In genomic region chr6:14822012-14822553, GRCh38 we compare ENCODE assay signal across 14 cellular contexts.
DNase-seq lines count a peak whose midpoint lies in the region; ATAC-seq, FAIRE-seq and TF ChIP-seq lines count a peak whose summit lies in the region.
"Had no signal": no experiment of that assay in that cellular context is flagged by ENCODE, and none has a peak within 500 bp of the region (broad histone marks: within the 10 kb centered on the region; RNA-seq: fewer than 3 reads in every experiment).

No MANE protein-coding gene starts in this region.

- no peaks in the 10 kb centered on the region for H3K79me2 ChIP-seq in H1 (ENCODE audit: control insufficient read depth in 1 of 2, insufficient read depth in 2 of 2, low read length in 2 of 2)
- no peaks in the 10 kb centered on the region for H3K79me2 ChIP-seq in neural progenitor cell (ENCODE audit: low read depth)

- H3F3A ChIP-seq in neural progenitor cell (ENCODE audit: low read depth), result peaks cover 29% of the 10 kb centered on the region

- H3K27me3 ChIP-seq in H1 (replicated peaks in 1 of 4; ENCODE audit: control insufficient read depth in 3 of 4, extremely low read depth in 1 of 4, insufficient read depth in 3 of 4, low read length in 3 of 4) (no peaks in the 10 kb centered on the region), neural progenitor cell (peaks cover 28% of the 10 kb centered on the region), colonic mucosa (no peaks in the 10 kb centered on the region)
- H3K27me3 ChIP-seq: BLaER1 had no signal

- FAIRE-seq in HTR-8/SVneo (lab: Jason Lieb, UNC), result peak; percentile 28
- FAIRE-seq in H1 (lab: Jason Lieb, UNC), result no peak
- FAIRE-seq: HepG2 had no signal

- H2AFZ ChIP-seq in H1 (ENCODE audit: low read length) (no peak overlapping the region), neural progenitor cell (replicated peaks) (no peak overlapping the region)
- H2AFZ ChIP-seq: GM23248 had no signal

- DNase-seq in activated naive CD4-positive, alpha-beta T cell treated with anti-CD3 and anti-CD28 coated beads, Interleukin-2, amount 50 U/mL, for 72 hours (ENCODE audit: low spot score in 2 of 2), result no peak
- no peak for DNase-seq in activated naive CD4-positive, alpha-beta T cell treated with anti-CD3 and anti-CD28 coated beads for 36 hours
- DNase-seq in HTR-8/SVneo (ENCODE audit: insufficient read length, low spot score) (no peak), H1 (ENCODE audit: low read depth in 1 of 2, low spot score in 2 of 2) (no peak), neural progenitor cell (ENCODE audit: low spot score) (peak; percentile 34), colonic mucosa (no peak), NCI-H187 treated with DMSO at 0.1 percent for 48 hours (lab: John Stamatoyannopoulos, UW) (no peak)
- DNase-seq: 8988T, AML-193, DMS53, H9 had no signal

- H3K18ac ChIP-seq in H1 (ENCODE audit: extremely low read depth, low read length), result no peak overlapping the region

- H3K4me2 ChIP-seq in H1 (ENCODE audit: insufficient read depth in 1 of 2, low read depth in 2 of 2, low read length in 2 of 2) (no peak overlapping the region), neural progenitor cell (no peak overlapping the region)
- H3K4me2 ChIP-seq: BLaER1 had no signal

- no peak overlapping the region for H4K5ac ChIP-seq in H1 (ENCODE audit: insufficient read length, low read depth, low read length)

- no peak for TF ChIP-seq POLR2A in H1 (IDR thresholded peaks at IDR 0.05; ENCODE audit: control extremely low read depth in 1 of 2, low read depth in 2 of 2, low read length in 2 of 2)

- 0 out of 2 replicates have a peak overlapping the region, but pooled peaks have one; percentile 24 for H2BK20ac ChIP-seq in H1 (ENCODE audit: low read length)

- H3K9ac ChIP-seq in H1 (replicated peaks in 1 of 4; ENCODE audit: extremely low read depth in 1 of 4, low read depth in 3 of 4, low read length in 3 of 4) (no peak overlapping the region), neural progenitor cell (no peak overlapping the region), colonic mucosa (ENCODE audit: low read depth in 2 of 2, low read length in 2 of 2) (no peak overlapping the region)
- H3K9ac ChIP-seq: BLaER1, GM23248 had no signal

- peak overlapping the region; percentile 20; the same call in 1 of the 2 replicates for H2AK5ac ChIP-seq in H1 (ENCODE audit: low read depth, low read length)

- H3K27ac ChIP-seq in H1 (ENCODE audit: low read depth, low read length) (no peak overlapping the region), neural progenitor cell (no peak overlapping the region), colonic mucosa (no peak overlapping the region)
- H3K27ac ChIP-seq: BLaER1, GM23248 had no signal

- POLR2A ChIA-PET in H1 (lab: Charles Lee; ENCODE audit: partially characterized antibody), result interaction anchor here (1.3 kb wide), 1 partner anchor 38 kb away, joined by 5 read pairs; no protein-coding TSS in a partner anchor

- H3K79me1 ChIP-seq in H1 (ENCODE audit: low read depth, low read length), result peaks cover 2% of the 10 kb centered on the region

- peak overlapping the region; percentile 16; the same call in 1 of the 2 replicates for H2BK5ac ChIP-seq in H1 (ENCODE audit: low read depth, low read length)

- no peak overlapping the region for H3K14ac ChIP-seq in H1 (ENCODE audit: insufficient read length)

- intact Hi-C loops in activated naive CD4-positive, alpha-beta T cell treated with anti-CD3 and anti-CD28 coated beads for 36 hours (cut with micrococcal nuclease), result no loop called here
- intact Hi-C loops in colonic mucosa (cut with DNase I), result no loop called here

- H3K4me3 Mint-ChIP-seq in activated naive CD4-positive, alpha-beta T cell treated with anti-CD3 and anti-CD28 coated beads for 36 hours, result no peak overlapping the region
- H3K4me3 Mint-ChIP-seq in neural progenitor cell, result no peak overlapping the region
- H3K4me3 Mint-ChIP-seq: H9 had no signal

- H3K56ac ChIP-seq in H1 (replicated peaks; ENCODE audit: insufficient read length, low read depth, low read length), result no peak overlapping the region

- peak overlapping the region; percentile 40 to 87 for H3K27ac Mint-ChIP-seq in activated naive CD4-positive, alpha-beta T cell treated with anti-CD3 and anti-CD28 coated beads, Interleukin-2, amount 50 U/mL, for 72 hours
- H3K27ac Mint-ChIP-seq in activated naive CD4-positive, alpha-beta T cell treated with anti-CD3 and anti-CD28 coated beads for 36 hours, result no peak overlapping the region
- no peak overlapping the region for H3K27ac Mint-ChIP-seq in neural progenitor cell
- H3K27ac Mint-ChIP-seq: H9 had no signal

- H3K9me3 Mint-ChIP-seq in activated naive CD4-positive, alpha-beta T cell treated with anti-CD3 and anti-CD28 coated beads, Interleukin-2, amount 50 U/mL, for 72 hours, result peaks cover 13 to 16% of the 10 kb centered on the region in 2 donors
- H3K9me3 Mint-ChIP-seq in activated naive CD4-positive, alpha-beta T cell treated with anti-CD3 and anti-CD28 coated beads for 36 hours, result no peaks in the 10 kb centered on the region
- H3K9me3 Mint-ChIP-seq in neural progenitor cell, result peaks cover 5% of the 10 kb centered on the region

- peak overlapping the region; percentile 50 for H2BK120ac ChIP-seq in H1 (replicated peaks; ENCODE audit: low read depth, low read length)

- H3K36me3 Mint-ChIP-seq in activated naive CD4-positive, alpha-beta T cell treated with anti-CD3 and anti-CD28 coated beads, Interleukin-2, amount 50 U/mL, for 72 hours, result peaks cover 15 to 30% of the 10 kb centered on the region in 2 donors
- H3K36me3 Mint-ChIP-seq in activated naive CD4-positive, alpha-beta T cell treated with anti-CD3 and anti-CD28 coated beads for 36 hours (ENCODE audit: low read depth), result no peaks in the 10 kb centered on the region
- H3K36me3 Mint-ChIP-seq in neural progenitor cell, result peaks cover 2% of the 10 kb centered on the region

- no peaks in the 10 kb centered on the region for H3K23me2 ChIP-seq in H1 (ENCODE audit: low read depth, low read length)

- 0 out of 4 replicates have a peak, but pooled peaks of 1 of the 2 experiments have one; percentile 4 for TF ChIP-seq RAD21 in H1 (IDR thresholded peaks at IDR 0.05 in 1 of 2, conservative IDR thresholded peaks at IDR 0.05 in 1 of 2; ENCODE audit: low read depth in 2 of 2, low read length in 2 of 2)

- H2BK15ac ChIP-seq in H1 (ENCODE audit: low read length), result no peak overlapping the region

- H3K9me3 ChIP-seq in H1 (ENCODE audit: insufficient read depth in 2 of 2, low read depth in 1 of 2, low read length in 1 of 2), result no peaks in the 10 kb centered on the region
- no peaks in the 10 kb centered on the region for H3K9me3 ChIP-seq in neural progenitor cell (ENCODE audit: low read depth)
- no peaks in the 10 kb centered on the region for H3K9me3 ChIP-seq in colonic mucosa
- H3K9me3 ChIP-seq: BLaER1 had no signal

- CTCF ChIA-PET in activated naive CD4-positive, alpha-beta T cell treated with anti-CD3 and anti-CD28 coated beads for 36 hours (lab: Charles Lee), result no interaction called here
- CTCF ChIA-PET in H1 (lab: Charles Lee; ENCODE audit: partially characterized antibody), result no interaction called here

- no peak for TF ChIP-seq CTCF in H1 (IDR thresholded peaks at IDR 0.05; ENCODE audit: control extremely low read depth in 1 of 3, insufficient read depth in 1 of 3, low read depth in 1 of 3, low read length in 3 of 3)
- TF ChIP-seq CTCF in neural progenitor cell (IDR thresholded peaks at IDR 0.05), result no peak
- no peak for TF ChIP-seq CTCF in colonic mucosa (IDR thresholded peaks at IDR 0.05)

- H3K27me3 Mint-ChIP-seq in activated naive CD4-positive, alpha-beta T cell treated with anti-CD3 and anti-CD28 coated beads for 36 hours (ENCODE audit: low read depth), result no peaks in the 10 kb centered on the region
- H3K27me3 Mint-ChIP-seq in neural progenitor cell (ENCODE audit: insufficient read depth, low read depth), result peaks cover 11% of the 10 kb centered on the region

- H2BK12ac ChIP-seq in H1 (ENCODE audit: low read depth, low read length), result 0 out of 2 replicates have a peak overlapping the region, but pooled peaks have one; percentile 17

- no peak overlapping the region for H4K8ac ChIP-seq in H1 (ENCODE audit: extremely low read depth, insufficient read depth, low read length)

- ATAC-seq in activated naive CD4-positive, alpha-beta T cell treated with anti-CD3 and anti-CD28 coated beads, Interleukin-2, amount 50 U/mL, for 72 hours, result no peak
- ATAC-seq: HepG2 had no signal

- WGBS in H1 (ENCODE audit: extremely low coverage in 1 of 2, insufficient coverage in 1 of 2, insufficient read length in 1 of 2, insufficient replicate concordance in 2 of 2, low coverage in 1 of 2, low lambda C conversion rate in 2 of 2, missing lambda C conversion rate in 1 of 2), 2 experiments, result 67% methylated on average over 4 of the region's 4 CpGs; no CpG with 5 or more reads in 1 of the 2 experiments

- H3K4ac ChIP-seq in H1 (replicated peaks; ENCODE audit: insufficient read length, low read depth, low read length), result no peak overlapping the region

- H4K20me1 ChIP-seq in H1 (replicated peaks in 1 of 2; ENCODE audit: control insufficient read depth in 1 of 2, insufficient read depth in 2 of 2, low read length in 2 of 2) (no peaks in the 10 kb centered on the region), neural progenitor cell (ENCODE audit: low read depth) (peaks cover under 1% of the 10 kb centered on the region)
- H4K20me1 ChIP-seq: BLaER1 had no signal

- H3K23ac ChIP-seq in H1 (ENCODE audit: insufficient read length), result no peak overlapping the region

- H3K36me3 ChIP-seq in H1 (ENCODE audit: control insufficient read depth in 2 of 4, insufficient read depth in 4 of 4, low read length in 3 of 4), result no peaks in the 10 kb centered on the region
- no peaks in the 10 kb centered on the region for H3K36me3 ChIP-seq in neural progenitor cell
- H3K36me3 ChIP-seq in colonic mucosa, result no peaks in the 10 kb centered on the region
- H3K36me3 ChIP-seq: BLaER1 had no signal

- no peak for TF ChIP-seq EP300 in H1 (IDR thresholded peaks at IDR 0.05; ENCODE audit: borderline replicate concordance in 1 of 2, low read depth in 2 of 2, low read length in 2 of 2)

- peaks cover 14% of the 10 kb centered on the region for H3K4me1 Mint-ChIP-seq in activated naive CD4-positive, alpha-beta T cell treated with anti-CD3 and anti-CD28 coated beads for 36 hours (ENCODE audit: low read depth)
- H3K4me1 Mint-ChIP-seq in neural progenitor cell, result peaks cover 55% of the 10 kb centered on the region

- H3K4me1 ChIP-seq in H1 (replicated peaks in 1 of 4; ENCODE audit: control insufficient read depth in 3 of 4, insufficient read depth in 4 of 4, low read length in 3 of 4) (peaks cover 5 to 23% (median 14%) of the 10 kb centered on the region in 4 experiments), neural progenitor cell (peaks cover 40% of the 10 kb centered on the region), colonic mucosa (peaks cover 8% of the 10 kb centered on the region)

- H4K91ac ChIP-seq in H1 (replicated peaks; ENCODE audit: insufficient read length, low read length), result peak overlapping the region; percentile 5

- H3K4me3 ChIP-seq in H1 (ENCODE audit: extremely low read depth in 1 of 4, insufficient read depth in 2 of 4, low read depth in 3 of 4, low read length in 4 of 4), result no peak overlapping the region
- H3K4me3 ChIP-seq in neural progenitor cell, result no peak overlapping the region
- no peak overlapping the region for H3K4me3 ChIP-seq in colonic mucosa
- H3K4me3 ChIP-seq: BLaER1, GM23248 had no signal

TF ChIP-seq in H1, 55 proteins besides CTCF, POLR2A, EP300 and RAD21 (continues in another document):
- peak; percentile 81; the same call in 1 of the 2 replicates for TF ChIP-seq KDM1A (IDR thresholded peaks at IDR 0.05; ENCODE audit: borderline replicate concordance, low read length)

Comparison
In these comparisons a context has a peak if more than half of its experiments do, and no peak if none do; other contexts are left out.
1. H3K27ac Mint-ChIP-seq: peak in activated naive CD4-positive, alpha-beta T cell treated with anti-CD3 and anti-CD28 coated beads, Interleukin-2, amount 50 U/mL, for 72 hours (2 of 2); none in activated naive CD4-positive, alpha-beta T cell treated with anti-CD3 and anti-CD28 coated beads for 36 hours (single experiment) and neural progenitor cell (single experiment).